7 cellular contexts compared by ENCODE assay signal in genomic region chr7:56328327-56328726, GRCh38.
DNase-seq lines count a peak whose midpoint lies in the region; ATAC-seq, FAIRE-seq and TF ChIP-seq lines count a peak whose summit lies in the region.
"Not testable (repeated sequence)": the region's sequence is repeated elsewhere in the genome, so short reads cannot be mapped to it uniquely, and the experiment has no call there.

No MANE protein-coding gene starts in this region.

- H3K9ac ChIP-seq in mammary epithelial cell (ENCODE audit: insufficient read depth, low read length) = not testable (repeated sequence)

- DNase-seq in A549 (ENCODE audit: low read depth in 1 of 2, low spot score in 1 of 2) (peak in 1 of 2 experiments; percentile 31), DMS53 (lab: John Stamatoyannopoulos, UW) (peak; percentile 47), HK-2 (ENCODE audit: unreplicated experiment) (peak; percentile 1), PC-9 (peak; percentile 24 to 47), SK-MEL-5 (ENCODE audit: low read depth, low spot score) (peak; percentile 58), mammary epithelial cell (peak; percentile 18), islet precursor cell (peak; percentile 53)

- BruUV-seq in PC-9 (replicated peaks; lab: Mats Ljungman, UMichigan); mammary epithelial cell (replicated peaks; lab: Mats Ljungman, UMichigan): not testable (repeated sequence)

- H3K36me3 ChIP-seq in PC-9 (ENCODE audit: low read depth); mammary epithelial cell (ENCODE audit: insufficient read depth, low read length): not testable (repeated sequence)

- H3K9me3 ChIP-seq in A549; PC-9 (ENCODE audit: insufficient read depth, low read depth): not testable (repeated sequence)
- H3K9me3 ChIP-seq in mammary epithelial cell (replicated peaks; ENCODE audit: insufficient read depth, low read length) = peaks cover 12% of the 10 kb centered on the region

- not testable (repeated sequence) for H3K4me1 ChIP-seq in A549; PC-9 (replicated peaks; ENCODE audit: insufficient read depth); mammary epithelial cell (ENCODE audit: insufficient read depth, low read length)

- H3K4me2 ChIP-seq in A549; PC-9; mammary epithelial cell (ENCODE audit: insufficient read depth, low read depth, low read length): not testable (repeated sequence)

- TF ChIP-seq CTCF in A549 (IDR thresholded peaks at IDR 0.05); PC-9 (conservative IDR thresholded peaks at IDR 0.05); mammary epithelial cell (conservative IDR thresholded peaks at IDR 0.05 in 1 of 2, IDR thresholded peaks at IDR 0.05 in 1 of 2; ENCODE audit: extremely low read depth in 1 of 2, insufficient read depth in 1 of 2, low read depth in 1 of 2, low read length in 2 of 2): not testable (repeated sequence)

- not testable (repeated sequence) for TF ChIP-seq POLR2A in A549 (IDR thresholded peaks at IDR 0.05; ENCODE audit: low read length)

- dilution Hi-C loops in mammary epithelial cell (cut with HindIII; ENCODE audit: low sequenced_read_pairs) = not testable (repeated sequence)

- not testable (repeated sequence) for TF ChIP-seq EP300 in A549 (IDR thresholded peaks at IDR 0.05)

- not testable (repeated sequence) for H3K79me2 ChIP-seq in PC-9 (ENCODE audit: low read depth); mammary epithelial cell (ENCODE audit: insufficient read depth, low read length)

- not testable (repeated sequence) for H4K20me1 ChIP-seq in PC-9 (ENCODE audit: insufficient read depth); mammary epithelial cell (ENCODE audit: insufficient read depth, low read length)

- not testable (repeated sequence) for FAIRE-seq in A549 (lab: Jason Lieb, UNC)

- not testable (repeated sequence) for H3K27ac ChIP-seq in A549; PC-9; mammary epithelial cell (ENCODE audit: insufficient read depth, low read depth, low read length)

- POLR2A ChIA-PET in A549 (lab: Yijun Ruan, JAX); PC-9 (lab: Charles Lee; ENCODE audit: unreplicated experiment): not testable (repeated sequence)

- intact Hi-C loops in PC-9 (cut with micrococcal nuclease; ENCODE audit: unreplicated experiment); mammary epithelial cell (cut with micrococcal nuclease): not testable (repeated sequence)

- not testable (repeated sequence) for TF ChIP-seq RAD21 in A549 (conservative IDR thresholded peaks at IDR 0.05 in 1 of 2, IDR thresholded peaks at IDR 0.05 in 1 of 2)

- H3K9me2 ChIP-seq in PC-9 (ENCODE audit: insufficient read depth) = not testable (repeated sequence)

- CTCF ChIA-PET in A549 (lab: Yijun Ruan, JAX); PC-9 (lab: Charles Lee); mammary epithelial cell (lab: Charles Lee; ENCODE audit: low non-redundant PET): not testable (repeated sequence)

- H3F3A ChIP-seq in PC-9 (ENCODE audit: insufficient read depth, low read depth) = not testable (repeated sequence)

- ATAC-seq in A549 = peak; percentile 47 to 54; a peak in 1 of 6 replicates

- not testable (repeated sequence) for H3K4me3 ChIP-seq in A549; PC-9; mammary epithelial cell (replicated peaks in 1 of 3; ENCODE audit: insufficient read depth in 1 of 3, low read depth in 2 of 3, low read length in 3 of 3)

- in situ Hi-C loops in SK-MEL-5 (cut with HindIII; ENCODE audit: low pct_unique_long_range_greater_than_20kb, low sequenced_read_pairs); mammary epithelial cell (cut with MboI; ENCODE audit: low sequenced_read_pairs in 2 of 2): not testable (repeated sequence)

- not testable (repeated sequence) for H3K27me3 ChIP-seq in PC-9 (ENCODE audit: insufficient read depth, low read depth); mammary epithelial cell (ENCODE audit: insufficient read depth, low read length)

- WGBS in A549 (ENCODE audit: missing lambda C conversion rate) = 6% methylated on average over 7 of the region's 9 CpGs
- 17% methylated on average over 5 of the region's 9 CpGs for WGBS in mammary epithelial cell (ENCODE audit: low coverage, missing lambda C conversion rate)

- H2AFZ ChIP-seq in PC-9; mammary epithelial cell (ENCODE audit: low read depth, low read length): not testable (repeated sequence)
